8 cellular contexts compared by ENCODE assay signal in genomic region chr16:1826691-1827573, GRCh38. TPM values are rescaled to one million over a fixed set of nuclear protein-coding genes. Genes with fewer than 3 reads are reported as not detected.
DNase-seq lines count a peak whose midpoint lies in the region; ATAC-seq and TF ChIP-seq lines count a peak whose summit lies in the region.

Gene FAHD1, plus strand, starts transcription at chr16:1827206. Its CDS starts 33 bp downstream, at chr16:1827239.
Gene HAGH, minus strand, starts transcription at chr16:1826825. Its CDS starts 38 bp downstream, at chr16:1826787.

- peak within 1 kb of the TSS; percentile 70 to 72 for H3K27ac ChIP-seq in ascending aorta
- H3K27ac ChIP-seq in right cardiac atrium (ENCODE audit: low read length) = peak within 1 kb of the TSS; percentile 85
- peak within 1 kb of the TSS; percentile 80 for H3K27ac ChIP-seq in rectal smooth muscle tissue (ENCODE audit: low read depth, low read length)
- H3K27ac ChIP-seq in vagina = peak within 1 kb of the TSS; percentile 58

- H3K36me3 ChIP-seq in ascending aorta (peaks cover 12 to 14% of the 10 kb centered on the region in 2 donors), rectal smooth muscle tissue (ENCODE audit: control insufficient read depth, insufficient read depth, low read length) (peaks cover 6% of the 10 kb centered on the region), vagina (peaks cover 0 to 7% of the 10 kb centered on the region in 2 donors)

- DNase-seq in NCI-H2029 (lab: John Stamatoyannopoulos, UW) (peak; percentile 84), ascending aorta (ENCODE audit: low spot score in 2 of 2) (peak; percentile 73 to 94), right cardiac atrium (peak; percentile 93 to 97 (median 97)), vagina (ENCODE audit: extremely low spot score in 2 of 2) (peak; percentile 96 to 97)
- peak; percentile 93 for DNase-seq in T-helper 2 cell treated with Interferon-gamma antibody and Interleukin-4, amounts not matched to agents 5 μg/mL and 100 μg/mL, for 36 hours (ENCODE audit: low spot score)

- peak within 1 kb of the TSS; percentile 92 for H3K27ac Mint-ChIP-seq in T-helper 2 cell treated with Interferon-gamma antibody and Interleukin-4, amounts not matched to agents 5 μg/mL and 100 μg/mL, for 36 hours

- under 1% methylated on average over 104 of the region's 104 CpGs for WGBS in right cardiac atrium

- no peaks in the 10 kb centered on the region for H3K27me3 Mint-ChIP-seq in T-helper 2 cell treated with Interferon-gamma antibody and Interleukin-4, amounts not matched to agents 5 μg/mL and 100 μg/mL, for 36 hours (ENCODE audit: low read depth)

- H3K27me3 ChIP-seq in ascending aorta (no peaks in the 10 kb centered on the region), right cardiac atrium (ENCODE audit: control insufficient read depth, insufficient read depth) (no peaks in the 10 kb centered on the region), rectal smooth muscle tissue (ENCODE audit: control insufficient read depth, insufficient read depth, low read length) (no peaks in the 10 kb centered on the region), vagina (no peaks in the 10 kb centered on the region)

- no peak for TF ChIP-seq POLR2A in vagina (IDR thresholded peaks at IDR 0.05)

- intact Hi-C loops in ascending aorta (cut with DNase I) = loop anchor here (1.0 to 5.0 kb wide), 6 partner anchors 44 to 396 kb away; partner anchors contain the start of genes CRAMP1, E4F1, EME2 and IFT140
- intact Hi-C loops in right cardiac atrium (cut with DNase I) = no loop called here
- intact Hi-C loops in vagina (cut with DNase I) = no loop called here

- H3K4me3 Mint-ChIP-seq in T-helper 2 cell treated with Interferon-gamma antibody and Interleukin-4, amounts not matched to agents 5 μg/mL and 100 μg/mL, for 36 hours = peak within 1 kb of the TSS; percentile 92

- TF ChIP-seq CTCF in ascending aorta (IDR thresholded peaks at IDR 0.05) (no peak), vagina (IDR thresholded peaks at IDR 0.05) (no peak)

- H3K4me1 Mint-ChIP-seq in T-helper 2 cell treated with Interferon-gamma antibody and Interleukin-4, amounts not matched to agents 5 μg/mL and 100 μg/mL, for 36 hours (ENCODE audit: low read depth) = peaks cover 18% of the 10 kb centered on the region

- peaks cover 12 to 37% of the 10 kb centered on the region in 2 donors for H3K4me1 ChIP-seq in ascending aorta
- no peaks in the 10 kb centered on the region for H3K4me1 ChIP-seq in right cardiac atrium (ENCODE audit: control insufficient read depth, insufficient read depth, low read length)
- peaks cover 16% of the 10 kb centered on the region for H3K4me1 ChIP-seq in rectal smooth muscle tissue (ENCODE audit: control insufficient read depth, insufficient read depth, low read length)
- peaks cover 45% of the 10 kb centered on the region for H3K4me1 ChIP-seq in vagina

- peak; percentile 59 for ATAC-seq in GM18508 (IDR thresholded peaks at IDR 0.05; ENCODE audit: insufficient read depth, unreplicated experiment)
- ATAC-seq in HG02981 (IDR thresholded peaks at IDR 0.05; ENCODE audit: unreplicated experiment) = peak; percentile 83
- ATAC-seq in right cardiac atrium = peak; percentile 95 to 97

- H3K9me3 Mint-ChIP-seq in T-helper 2 cell treated with Interferon-gamma antibody and Interleukin-4, amounts not matched to agents 5 μg/mL and 100 μg/mL, for 36 hours = no peaks in the 10 kb centered on the region

- H3K9ac ChIP-seq in rectal smooth muscle tissue (ENCODE audit: low read length) = peak within 1 kb of the TSS; percentile 91

- H3K9me3 ChIP-seq in ascending aorta = no peaks in the 10 kb centered on the region
- H3K9me3 ChIP-seq in right cardiac atrium (ENCODE audit: control insufficient read depth, low read length) = no peaks in the 10 kb centered on the region
- no peaks in the 10 kb centered on the region for H3K9me3 ChIP-seq in vagina

- peaks cover 4% of the 10 kb centered on the region for H3K36me3 Mint-ChIP-seq in T-helper 2 cell treated with Interferon-gamma antibody and Interleukin-4, amounts not matched to agents 5 μg/mL and 100 μg/mL, for 36 hours (ENCODE audit: low read depth)

- H3K4me3 ChIP-seq in ascending aorta = peak within 1 kb of the TSS; percentile 72 to 81
- peak within 1 kb of the TSS; percentile 71 for H3K4me3 ChIP-seq in right cardiac atrium (ENCODE audit: low read length)
- H3K4me3 ChIP-seq in rectal smooth muscle tissue (ENCODE audit: low read length) = peak within 1 kb of the TSS; percentile 100
- peak within 1 kb of the TSS; percentile 64 to 99 for H3K4me3 ChIP-seq in vagina

RNA-seq across cellular contexts. Expression of gene FAHD1, which starts in this region (rescaled TPM):
- total RNA-seq in ascending aorta (233 TPM), right cardiac atrium (10 to 100 TPM; 18.8 to 26.5 (median 22.6) TPM), vagina (53.5 TPM)
- polyA plus RNA-seq in right cardiac atrium = 46.4 TPM

RNA-seq across cellular contexts. Expression of gene HAGH, which starts in this region (rescaled TPM):
- total RNA-seq in ascending aorta = 177 TPM
- total RNA-seq in right cardiac atrium = 100 to 1,000 TPM; 123 to 155 (median 141) TPM
- 224 TPM for polyA plus RNA-seq in right cardiac atrium
- total RNA-seq in vagina = 71.5 TPM

Comparison
In these comparisons a context has a peak if more than half of its experiments do, and no peak if none do; other contexts are left out.
1. Peak in every context shown above with its lines: DNase-seq, ATAC-seq, H3K4me3 ChIP-seq and H3K27ac ChIP-seq.